Comparison of ENCODE assay signal across 1 cellular context in genomic region chr18:62372156-62372555, GRCh38.
TF ChIP-seq lines count a peak whose summit lies in the region.

No MANE protein-coding gene starts in this region.

TF ChIP-seq in GM12878, 131 proteins besides CTCF, POLR2A, EP300 and RAD21 (continued from another document and continues in another):
- TF ChIP-seq IRF3 (IDR thresholded peaks at IDR 0.05) (no peak), RFX5 (IDR thresholded peaks at IDR 0.05; ENCODE audit: low read depth, low read length) (peak; percentile 82), ESRRA (IDR thresholded peaks at IDR 0.05; ENCODE audit: low read length) (no peak), SMAD5 (IDR thresholded peaks at IDR 0.05; ENCODE audit: low read depth) (no peak), FOXM1 (IDR thresholded peaks at IDR 0.05; ENCODE audit: low read depth, low read length) (no peak), ZBTB40 (IDR thresholded peaks at IDR 0.05; ENCODE audit: borderline replicate concordance) (no peak), SMC3 (IDR thresholded peaks at IDR 0.05; ENCODE audit: borderline replicate concordance, low read length) (0 out of 2 replicates have a peak, but pooled peaks have one; percentile 5), CHD2 (IDR thresholded peaks at IDR 0.05; ENCODE audit: borderline replicate concordance, low read depth, low read length) (peak; percentile 75; the same call in 1 of the 2 replicates), E2F8 (IDR thresholded peaks at IDR 0.05; ENCODE audit: low read depth, partially characterized antibody) (no peak), ZSCAN29 (IDR thresholded peaks at IDR 0.05) (no peak), FOS (IDR thresholded peaks at IDR 0.05; ENCODE audit: borderline replicate concordance, extremely low read depth, insufficient read length) (no peak), MYC (IDR thresholded peaks at IDR 0.05; ENCODE audit: insufficient read depth, insufficient read length, insufficient replicate concordance, low read length, severe bottlenecking) (no peak), EED (IDR thresholded peaks at IDR 0.05; ENCODE audit: low read depth) (no peak), ZBTB11 (CRISPR knock-in tag; IDR thresholded peaks at IDR 0.05) (no peak), WRNIP1 (IDR thresholded peaks at IDR 0.05; ENCODE audit: borderline replicate concordance, low read depth, low read length) (no peak), BHLHE40 (IDR thresholded peaks at IDR 0.05; ENCODE audit: borderline replicate concordance in 1 of 2, low read depth in 2 of 2, low read length in 1 of 2) (peak in 1 of 2 experiments; percentile 5; a peak in 1 of 4 replicates), MYB (IDR thresholded peaks at IDR 0.05; ENCODE audit: borderline replicate concordance, low read depth, low read length) (no peak), SIN3A (IDR thresholded peaks at IDR 0.05; ENCODE audit: low read depth, low read length) (no peak), ZNF384 (IDR thresholded peaks at IDR 0.05; ENCODE audit: borderline replicate concordance, low read depth, low read length) (peak; percentile 53; the same call in 1 of the 2 replicates), KAT2A (conservative IDR thresholded peaks at IDR 0.05; ENCODE audit: control insufficient read depth, low read depth, low read length) (no peak), IKZF2 (IDR thresholded peaks at IDR 0.05) (peak; percentile 25 to 44; a peak in 3 of 4 replicates), TCF12 (IDR thresholded peaks at IDR 0.05; ENCODE audit: low read depth, low read length) (peak; percentile 50; the same call in 1 of the 2 replicates), SMAD1 (IDR thresholded peaks at IDR 0.05; ENCODE audit: low read depth, partially characterized antibody) (no peak), ASH2L (IDR thresholded peaks at IDR 0.05; ENCODE audit: borderline replicate concordance, low read depth) (no peak), E2F4 (IDR thresholded peaks at IDR 0.05; ENCODE audit: low read depth, low read length) (no peak), RELB (IDR thresholded peaks at IDR 0.05; ENCODE audit: low read depth) (no peak; the same call in 1 of the 2 replicates), CBX3 (IDR thresholded peaks at IDR 0.05; ENCODE audit: borderline replicate concordance, low read depth) (no peak), ZZZ3 (IDR thresholded peaks at IDR 0.05; ENCODE audit: control insufficient read depth, insufficient read length, low read depth) (no peak), KDM1A (IDR thresholded peaks at IDR 0.05; ENCODE audit: borderline replicate concordance) (no peak), MEF2A (IDR thresholded peaks at IDR 0.05; ENCODE audit: insufficient read depth, low read depth, low read length) (no peak), MTA3 (IDR thresholded peaks at IDR 0.05; ENCODE audit: borderline replicate concordance, low read length) (no peak), YY1 (IDR thresholded peaks at IDR 0.05; ENCODE audit: low read depth, low read length) (no peak), POLR2AphosphoS2 (IDR thresholded peaks at IDR 0.05; ENCODE audit: low read depth, low read length) (no peak), RCOR1 (conservative IDR thresholded peaks at IDR 0.05; ENCODE audit: low read depth, low read length) (no peak), EZH2 (IDR thresholded peaks at IDR 0.05; ENCODE audit: borderline replicate concordance, control insufficient read depth, low read depth, low read length) (no peak), ATF2 (IDR thresholded peaks at IDR 0.05; ENCODE audit: low read length) (no peak)
- TF ChIP-seq, protein P1, sequence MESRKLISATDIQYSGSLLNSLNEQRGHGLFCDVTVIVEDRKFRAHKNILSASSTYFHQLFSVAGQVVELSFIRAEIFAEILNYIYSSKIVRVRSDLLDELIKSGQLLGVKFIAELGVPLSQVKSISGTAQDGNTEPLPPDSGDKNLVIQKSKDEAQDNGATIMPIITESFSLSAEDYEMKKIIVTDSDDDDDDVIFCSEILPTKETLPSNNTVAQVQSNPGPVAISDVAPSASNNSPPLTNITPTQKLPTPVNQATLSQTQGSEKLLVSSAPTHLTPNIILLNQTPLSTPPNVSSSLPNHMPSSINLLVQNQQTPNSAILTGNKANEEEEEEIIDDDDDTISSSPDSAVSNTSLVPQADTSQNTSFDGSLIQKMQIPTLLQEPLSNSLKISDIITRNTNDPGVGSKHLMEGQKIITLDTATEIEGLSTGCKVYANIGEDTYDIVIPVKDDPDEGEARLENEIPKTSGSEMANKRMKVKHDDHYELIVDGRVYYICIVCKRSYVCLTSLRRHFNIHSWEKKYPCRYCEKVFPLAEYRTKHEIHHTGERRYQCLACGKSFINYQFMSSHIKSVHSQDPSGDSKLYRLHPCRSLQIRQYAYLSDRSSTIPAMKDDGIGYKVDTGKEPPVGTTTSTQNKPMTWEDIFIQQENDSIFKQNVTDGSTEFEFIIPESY (IDR thresholded peaks at IDR 0.05) = no peak
- TF ChIP-seq, protein P2, sequence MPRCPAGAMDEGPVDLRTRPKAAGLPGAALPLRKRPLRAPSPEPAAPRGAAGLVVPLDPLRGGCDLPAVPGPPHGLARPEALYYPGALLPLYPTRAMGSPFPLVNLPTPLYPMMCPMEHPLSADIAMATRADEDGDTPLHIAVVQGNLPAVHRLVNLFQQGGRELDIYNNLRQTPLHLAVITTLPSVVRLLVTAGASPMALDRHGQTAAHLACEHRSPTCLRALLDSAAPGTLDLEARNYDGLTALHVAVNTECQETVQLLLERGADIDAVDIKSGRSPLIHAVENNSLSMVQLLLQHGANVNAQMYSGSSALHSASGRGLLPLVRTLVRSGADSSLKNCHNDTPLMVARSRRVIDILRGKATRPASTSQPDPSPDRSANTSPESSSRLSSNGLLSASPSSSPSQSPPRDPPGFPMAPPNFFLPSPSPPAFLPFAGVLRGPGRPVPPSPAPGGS (IDR thresholded peaks at IDR 0.05; ENCODE audit: borderline replicate concordance, insufficient read depth, low read depth, low read length, poor library complexity, severe bottlenecking) = no peak
